In the genomic region with DNA sequence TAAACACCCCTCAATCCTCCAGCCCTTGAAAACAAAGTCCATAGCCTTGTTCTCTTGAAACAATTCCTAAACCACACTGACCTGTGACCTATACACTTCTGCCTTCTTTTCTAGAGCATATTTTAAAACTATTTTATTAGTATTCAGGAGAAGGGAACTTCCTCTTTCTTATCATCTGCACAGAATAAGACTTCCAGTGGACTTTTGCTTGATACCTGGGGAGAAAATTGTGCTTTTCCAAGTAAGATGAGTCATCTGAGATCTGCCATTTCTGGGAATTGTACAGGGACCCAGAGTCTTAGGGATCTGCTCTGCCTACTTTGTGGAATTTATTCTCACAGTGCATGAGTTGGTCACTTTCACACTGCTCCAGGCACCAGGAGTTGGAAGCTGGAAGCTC, we compare ENCODE assay signal across 23 cellular contexts. TPM values are rescaled to one million over a fixed set of nuclear protein-coding genes. Genes with fewer than 3 reads are reported as not detected.
A peak's percentile ranks its signal among the peaks of the same experiment; 100 is the strongest.
DNase-seq lines count a peak whose midpoint lies in the region; ATAC-seq, FAIRE-seq and TF ChIP-seq lines count a peak whose summit lies in the region.
"Had no signal": no experiment of that assay in that cellular context is flagged by ENCODE, and none has a peak within 500 bp of the region (broad histone marks: within the 10 kb centered on the region; RNA-seq: fewer than 3 reads in every experiment).

No MANE protein-coding gene starts in this region.

- CTCF ChIA-PET in MCF 10A (lab: Yijun Ruan, JAX) (no interaction called here), mammary epithelial cell (lab: Charles Lee; ENCODE audit: low non-redundant PET) (no interaction called here), endothelial cell of umbilical vein (lab: Charles Lee) (interaction anchor here (0.6 kb wide), 1 partner anchor 16 kb away, joined by 4 read pairs; no protein-coding TSS in a partner anchor)

- peaks cover 7% of the 10 kb centered on the region for H3K36me3 Mint-ChIP-seq in MCF 10A (ENCODE audit: insufficient read depth, unreplicated experiment)
- H3K36me3 Mint-ChIP-seq: activated naive CD8-positive, alpha-beta T cell treated with anti-CD3 and anti-CD28 coated beads for 36 hours had no signal

- no peak overlapping the region for H3K4me3 Mint-ChIP-seq in MCF 10A (ENCODE audit: unreplicated experiment)
- H3K4me3 Mint-ChIP-seq: activated naive CD8-positive, alpha-beta T cell treated with anti-CD3 and anti-CD28 coated beads for 36 hours had no signal

- TF ChIP-seq CTCF in MCF 10A (IDR thresholded peaks at IDR 0.05; ENCODE audit: unreplicated experiment), result no peak
- no peak for TF ChIP-seq CTCF in mammary epithelial cell (conservative IDR thresholded peaks at IDR 0.05 in 1 of 2, IDR thresholded peaks at IDR 0.05 in 1 of 2; ENCODE audit: extremely low read depth in 1 of 2, insufficient read depth in 1 of 2, low read depth in 1 of 2, low read length in 2 of 2)
- no peak for TF ChIP-seq CTCF in endothelial cell of umbilical vein (IDR thresholded peaks at IDR 0.05; ENCODE audit: extremely low read depth in 1 of 2, insufficient read depth in 1 of 2, low read depth in 1 of 2, low read length in 2 of 2)

- in situ Hi-C loops in mammary epithelial cell (cut with MboI; ENCODE audit: low sequenced_read_pairs in 2 of 2), result no loop called here

- peak; percentile 26 for FAIRE-seq in endothelial cell of umbilical vein (lab: Jason Lieb, UNC)
- FAIRE-seq: A204.1, bronchial epithelial cell, G401.6 had no signal

- BruUV-seq in MCF 10A (replicated peaks; lab: Mats Ljungman, UMichigan), result no TSS peak
- no TSS peak for BruUV-seq in mammary epithelial cell (replicated peaks; lab: Mats Ljungman, UMichigan)
- no TSS peak for BruUV-seq in endothelial cell of umbilical vein (replicated peaks; lab: Mats Ljungman, UMichigan)

- peak; percentile 21 for ATAC-seq in sciatic nerve
- no peak for ATAC-seq in HG03280 (IDR thresholded peaks at IDR 0.05; ENCODE audit: unreplicated experiment)
- ATAC-seq: gastrocnemius medialis had no signal

- no peaks in the 10 kb centered on the region for H3K36me3 ChIP-seq in mammary epithelial cell (ENCODE audit: insufficient read depth, low read length)
- no peaks in the 10 kb centered on the region for H3K36me3 ChIP-seq in endothelial cell of umbilical vein (ENCODE audit: control insufficient read depth in 2 of 2, extremely low read depth in 1 of 2, insufficient read depth in 2 of 2, low read length in 2 of 2)
- H3K36me3 ChIP-seq: gastrocnemius medialis, HAP-1, spleen, suprapubic skin had no signal

- DNase-seq in MCF 10A (ENCODE audit: unreplicated experiment) (peak; percentile 29), mammary epithelial cell (no peak), RPMI7951 (ENCODE audit: low read depth) (peak; percentile 52), endothelial cell of umbilical vein (ENCODE audit: low read depth, low spot score) (peak; percentile 30), sciatic nerve (ENCODE audit: low spot score) (no peak), substantia nigra (lab: John Stamatoyannopoulos, UW) (no peak), HuH-7 (ENCODE audit: low spot score) (no peak)
- DNase-seq: activated naive CD8-positive, alpha-beta T cell treated with anti-CD3 and anti-CD28 coated beads for 36 hours; DMS 273 treated with DMSO at 0.1 percent for 48 hours; gastrocnemius medialis; midbrain; NCI-H1417; NCI-H2171 treated with DMSO at 0.1 percent for 48 hours; PC-9; spleen had no signal

- no peak overlapping the region for H3K4me3 ChIP-seq in mammary epithelial cell (replicated peaks in 1 of 3; ENCODE audit: insufficient read depth in 1 of 3, low read depth in 2 of 3, low read length in 3 of 3)
- H3K4me3 ChIP-seq in endothelial cell of umbilical vein (replicated peaks in 1 of 3; ENCODE audit: insufficient read depth in 1 of 3, low read depth in 1 of 3, low read length in 3 of 3), result no peak overlapping the region
- H3K4me3 ChIP-seq: gastrocnemius medialis, HAP-1, PC-9, spleen had no signal

- POLR2A ChIA-PET in MCF 10A (lab: Yijun Ruan, JAX) (interaction anchor here (1.2 kb wide), 1 partner anchor 12 kb away, joined by 4 read pairs; no protein-coding TSS in a partner anchor), endothelial cell of umbilical vein (lab: Charles Lee) (no interaction called here)

- no peaks in the 10 kb centered on the region for H3K27me3 Mint-ChIP-seq in MCF 10A (ENCODE audit: insufficient read depth, unreplicated experiment)

- no peaks in the 10 kb centered on the region for H3K9me1 ChIP-seq in endothelial cell of umbilical vein (replicated peaks; ENCODE audit: control insufficient read depth, extremely low read depth, insufficient read depth, low read length)

- no peak overlapping the region for H2AFZ ChIP-seq in mammary epithelial cell (ENCODE audit: low read depth, low read length)
- H2AFZ ChIP-seq in endothelial cell of umbilical vein (ENCODE audit: low read depth, low read length), result no peak overlapping the region
- H2AFZ ChIP-seq: PC-9 had no signal

- no peaks in the 10 kb centered on the region for H3K9me3 ChIP-seq in mammary epithelial cell (replicated peaks; ENCODE audit: insufficient read depth, low read length)
- no peaks in the 10 kb centered on the region for H3K9me3 ChIP-seq in endothelial cell of umbilical vein (replicated peaks; ENCODE audit: control insufficient read depth, insufficient read depth, low read length)
- H3K9me3 ChIP-seq: gastrocnemius medialis, HAP-1, spleen, suprapubic skin had no signal

- no peak for TF ChIP-seq POLR2A in endothelial cell of umbilical vein (IDR thresholded peaks at IDR 0.05; ENCODE audit: low read depth, low read length)

- H3K79me2 ChIP-seq in mammary epithelial cell (ENCODE audit: insufficient read depth, low read length) (no peaks in the 10 kb centered on the region), endothelial cell of umbilical vein (ENCODE audit: control insufficient read depth, insufficient read depth, low read length) (no peaks in the 10 kb centered on the region)

- peaks cover 2% of the 10 kb centered on the region for H4K20me1 ChIP-seq in mammary epithelial cell (ENCODE audit: insufficient read depth, low read length)
- no peaks in the 10 kb centered on the region for H4K20me1 ChIP-seq in endothelial cell of umbilical vein (replicated peaks; ENCODE audit: control insufficient read depth, extremely low read depth, insufficient read depth, low read length)

- H3K9ac ChIP-seq in mammary epithelial cell (ENCODE audit: insufficient read depth, low read length), result no peak overlapping the region
- no peak overlapping the region for H3K9ac ChIP-seq in endothelial cell of umbilical vein (replicated peaks; ENCODE audit: extremely low read depth, insufficient read depth, low read length)

- H3K4me1 ChIP-seq in mammary epithelial cell (ENCODE audit: insufficient read depth, low read length), result peaks cover 16% of the 10 kb centered on the region
- peaks cover 7% of the 10 kb centered on the region for H3K4me1 ChIP-seq in endothelial cell of umbilical vein (ENCODE audit: control insufficient read depth, extremely low read depth, insufficient read depth, low read length)
- H3K4me1 ChIP-seq: gastrocnemius medialis had no signal

- dilution Hi-C loops in mammary epithelial cell (cut with HindIII; ENCODE audit: low sequenced_read_pairs) (no loop called here), endothelial cell of umbilical vein (cut with MboI; ENCODE audit: extremely low pct_ligation_motif_present, low sequenced_read_pairs) (no loop called here)

- H3K4me2 ChIP-seq in mammary epithelial cell (ENCODE audit: insufficient read depth, low read depth, low read length) (no peak overlapping the region), endothelial cell of umbilical vein (ENCODE audit: insufficient read depth, low read length) (no peak overlapping the region)
- H3K4me2 ChIP-seq: PC-9 had no signal

- H3K27me3 ChIP-seq in mammary epithelial cell (ENCODE audit: insufficient read depth, low read length) (no peaks in the 10 kb centered on the region), endothelial cell of umbilical vein (ENCODE audit: control insufficient read depth in 2 of 2, insufficient read depth in 2 of 2, low read length in 2 of 2) (peaks cover 1 to 3% of the 10 kb centered on the region in 2 experiments)
- H3K27me3 ChIP-seq: gastrocnemius medialis, spleen, suprapubic skin had no signal

- intact Hi-C loops in MCF 10A (cut with micrococcal nuclease), result no loop called here
- intact Hi-C loops in mammary epithelial cell (cut with micrococcal nuclease), result no loop called here
- intact Hi-C loops in endothelial cell of umbilical vein (cut with micrococcal nuclease), result no loop called here
- intact Hi-C loops in sciatic nerve (cut with DNase I), result no loop called here

- H3K9me3 Mint-ChIP-seq in MCF 10A (ENCODE audit: unreplicated experiment), result no peaks in the 10 kb centered on the region
- H3K9me3 Mint-ChIP-seq: activated naive CD8-positive, alpha-beta T cell treated with anti-CD3 and anti-CD28 coated beads for 36 hours had no signal

- H3K27ac Mint-ChIP-seq in MCF 10A (ENCODE audit: low read depth, unreplicated experiment), result no peak overlapping the region
- H3K27ac Mint-ChIP-seq: activated naive CD8-positive, alpha-beta T cell treated with anti-CD3 and anti-CD28 coated beads for 36 hours had no signal

- no peak overlapping the region for H3K27ac ChIP-seq in mammary epithelial cell (ENCODE audit: insufficient read depth, low read depth, low read length)
- no peak overlapping the region for H3K27ac ChIP-seq in endothelial cell of umbilical vein (ENCODE audit: insufficient read depth, low read depth, low read length)
- H3K27ac ChIP-seq in substantia nigra (ENCODE audit: low read depth, low read length, poor library complexity, severe bottlenecking), result no peak overlapping the region
- H3K27ac ChIP-seq: C4-2B, gastrocnemius medialis, PC-9, suprapubic skin had no signal

- H3K4me1 Mint-ChIP-seq in MCF 10A (ENCODE audit: insufficient read depth, unreplicated experiment), result peaks cover 5% of the 10 kb centered on the region

RNA-seq across cellular contexts. Expression of a gene that starts 10.5 kb away (rescaled TPM):
- total RNA-seq in MCF 10A (2022), result 0.21 and 0.44 TPM in 2 replicates
- 10 to 100 TPM in 1 of 2 donors, 1 to 10 TPM in 1; 4.3 to 51.0 TPM for total RNA-seq in mammary epithelial cell
- polyA plus RNA-seq in mammary epithelial cell, result 10.4 TPM
- 1.0 TPM for polyA minus RNA-seq in mammary epithelial cell
- total RNA-seq in RPMI7951 (2014; rRNA removed; shearing (Covaris generic)), result 42.9 and 57.9 TPM in 2 replicates
- not detected in 2 replicates for total RNA-seq in endothelial cell of umbilical vein
- 0.18 TPM in 1 of 2 replicates, not detected in the other for polyA plus RNA-seq in endothelial cell of umbilical vein
- 0.04 TPM in 1 of 2 replicates, not detected in the other for polyA plus RNA-seq in endothelial cell of umbilical vein (2011; cell fraction: cytosol; rRNA removed)
- 0.07 TPM in 1 of 2 replicates, not detected in the other for polyA plus RNA-seq in endothelial cell of umbilical vein (2011; cell fraction: nucleus; rRNA removed)
- not detected in 2 replicates for polyA plus RNA-seq in endothelial cell of umbilical vein (2012)
- 0.19 TPM in 1 of 2 replicates, not detected in the other for polyA minus RNA-seq in endothelial cell of umbilical vein
- polyA minus RNA-seq in endothelial cell of umbilical vein (2011; cell fraction: cytosol; rRNA and poly(A)+ RNA removed), result not detected
- not detected in 2 replicates for polyA minus RNA-seq in endothelial cell of umbilical vein (2011; cell fraction: nucleus; rRNA and poly(A)+ RNA removed)
- 10.6 TPM for total RNA-seq in sciatic nerve
- total RNA-seq: pulmonary artery endothelial cell had no signal

RNA-seq across cellular contexts. Expression of a gene that starts 24.1 kb away (rescaled TPM):
- total RNA-seq in MCF 10A (2022), result 9.4 and 10.1 TPM in 2 replicates
- 10 to 100 TPM in 1 of 2 donors, 1 to 10 TPM in 1; 8.8 to 10.0 TPM for total RNA-seq in mammary epithelial cell
- polyA plus RNA-seq in mammary epithelial cell, result 6.6 TPM
- 1.4 TPM for polyA minus RNA-seq in mammary epithelial cell
- total RNA-seq in RPMI7951 (2014; rRNA removed; shearing (Covaris generic)), result 4.0 and 5.6 TPM in 2 replicates
- total RNA-seq in endothelial cell of umbilical vein, result 10.2 and 11.3 TPM in 2 replicates
- 15.7 and 16.8 TPM in 2 replicates for polyA plus RNA-seq in endothelial cell of umbilical vein
- 8.2 and 10.6 TPM in 2 replicates for polyA plus RNA-seq in endothelial cell of umbilical vein (2011; cell fraction: cytosol; rRNA removed)
- 3.0 and 4.9 TPM in 2 replicates for polyA plus RNA-seq in endothelial cell of umbilical vein (2011; cell fraction: nucleus; rRNA removed)
- polyA plus RNA-seq in endothelial cell of umbilical vein (2012), result 4.8 and 4.9 TPM in 2 replicates
- 12.4 and 13.3 TPM in 2 replicates for polyA minus RNA-seq in endothelial cell of umbilical vein
- 12.1 TPM for polyA minus RNA-seq in endothelial cell of umbilical vein (2011; cell fraction: cytosol; rRNA and poly(A)+ RNA removed)
- polyA minus RNA-seq in endothelial cell of umbilical vein (2011; cell fraction: nucleus; rRNA and poly(A)+ RNA removed), result 4.7 and 5.1 TPM in 2 replicates
- total RNA-seq in sciatic nerve, result 14.0 TPM

Comparison
In these comparisons a context has a peak if more than half of its experiments do, and no peak if none do; other contexts are left out.
1. DNase-seq: peak in MCF 10A (single experiment), RPMI7951 (single experiment) and endothelial cell of umbilical vein (single experiment); none in mammary epithelial cell (single experiment), sciatic nerve (single experiment), substantia nigra (0 of 49) and HuH-7 (single experiment).